Comparison of ENCODE assay signal across 8 cellular contexts in the genomic region with DNA sequence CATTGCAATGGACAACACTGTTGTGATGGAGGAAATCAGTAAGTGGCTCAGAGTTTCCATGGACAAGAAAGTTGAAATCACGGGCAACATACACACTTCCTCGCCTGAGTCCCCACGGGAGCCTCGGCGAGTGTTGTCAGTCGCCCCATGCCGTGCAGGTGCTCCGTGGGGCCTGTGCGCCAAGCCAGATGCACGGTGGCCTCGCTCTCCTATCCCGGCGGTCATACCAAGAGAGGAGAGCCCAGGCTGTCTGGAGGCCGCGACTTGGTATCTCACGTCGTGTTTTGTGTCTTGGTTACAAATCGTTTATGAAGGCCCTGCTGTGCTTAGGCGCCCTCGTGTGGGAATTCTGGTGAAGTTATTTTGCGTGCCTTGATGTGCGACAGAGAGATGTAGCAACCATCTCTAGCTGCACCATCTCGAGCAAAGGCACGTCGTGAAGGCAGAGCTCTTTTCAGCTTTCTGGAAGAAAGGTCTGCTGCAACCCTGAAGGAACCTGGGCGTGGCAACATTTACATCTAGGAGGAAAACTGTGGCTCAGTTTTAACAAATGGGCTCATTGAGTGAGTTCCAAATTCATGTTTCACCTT. TPM values are rescaled to one million over a fixed set of nuclear protein-coding genes. Genes with fewer than 3 reads are reported as not detected.
DNase-seq lines count a peak whose midpoint lies in the region; ATAC-seq and TF ChIP-seq lines count a peak whose summit lies in the region.

No MANE protein-coding gene starts in this region.

- DNase-seq in NCI-H748 (lab: John Stamatoyannopoulos, UW; ENCODE audit: unreplicated experiment) (peak; percentile 66), NCI-H748 treated with DMSO at 0.1 percent for 48 hours (lab: John Stamatoyannopoulos, UW) (no peak), NCI-H1694 treated with DMSO at 0.1 percent for 48 hours (lab: John Stamatoyannopoulos, UW) (peak; percentile 52), fibroblast of mammary gland (ENCODE audit: low read depth) (peak; percentile 79), neural crest cell (ENCODE audit: low read depth, low spot score) (peak; percentile 56)
- DNase-seq in activated CD4-positive, alpha-beta T cell treated with anti-CD3 and anti-CD28 coated beads, Interleukin-2, amount 50 U/mL, for 1 hour = peak; percentile 31

- H3K9me3 Mint-ChIP-seq in neural crest cell = no peaks in the 10 kb centered on the region

- no peak overlapping the region for H3K4me3 ChIP-seq in fibroblast of mammary gland (ENCODE audit: control insufficient read depth, low read depth, low read length)

- H3K36me3 Mint-ChIP-seq in neural crest cell (ENCODE audit: low read depth) = no peaks in the 10 kb centered on the region

- no peaks in the 10 kb centered on the region for H3K27me3 Mint-ChIP-seq in neural crest cell (ENCODE audit: low read depth)

- ATAC-seq in GM21447 (IDR thresholded peaks at IDR 0.05; ENCODE audit: unreplicated experiment) = no peak
- no peak for ATAC-seq in GM18867 (IDR thresholded peaks at IDR 0.05; ENCODE audit: unreplicated experiment)

- no peak overlapping the region for H3K27ac Mint-ChIP-seq in neural crest cell (ENCODE audit: unreplicated experiment)

- TF ChIP-seq CTCF in fibroblast of mammary gland (conservative IDR thresholded peaks at IDR 0.05; ENCODE audit: control insufficient read depth, insufficient read depth, low read depth, low read length) (peak; percentile 79), neural crest cell (conservative IDR thresholded peaks at IDR 0.05) (peak; percentile 72)

- H3K4me3 Mint-ChIP-seq in neural crest cell = peak overlapping the region; percentile 5

- no peaks in the 10 kb centered on the region for H3K4me1 Mint-ChIP-seq in neural crest cell

RNA-seq across cellular contexts. Expression of gene ATG4B, which starts 21.8 kb away (rescaled TPM):
- 112 TPM in 2 replicates for total RNA-seq in neural crest cell

RNA-seq across cellular contexts. Expression of gene THAP4, which starts 22.3 kb away (rescaled TPM):
- 59.1 and 60.9 TPM in 2 replicates for total RNA-seq in neural crest cell

RNA-seq across cellular contexts. Expression of gene DTYMK, which starts 27.4 kb away (rescaled TPM):
- total RNA-seq in neural crest cell = 98.7 and 108 TPM in 2 replicates

RNA-seq across cellular contexts. Expression of gene ING5, which starts 42.6 kb away (rescaled TPM):
- total RNA-seq in neural crest cell = 61.9 and 63.4 TPM in 2 replicates
